ENCODE assay signal across 1 cellular context in genomic region chr15:53843869-53844569, GRCh38.
TF ChIP-seq lines count a peak whose summit lies in the region.

No MANE protein-coding gene starts in this region.

TF ChIP-seq in HepG2, 621 proteins besides CTCF, POLR2A, EP300 and RAD21 (continued from another document and continues in another):
- TF ChIP-seq THAP7 (CRISPR knock-in tag; IDR thresholded peaks at IDR 0.05) (no peak), E2F1 (CRISPR knock-in tag; IDR thresholded peaks at IDR 0.05) (no peak), SKI (IDR thresholded peaks at IDR 0.05; ENCODE audit: partially characterized antibody) (peak; percentile 20), ZNF546 (CRISPR knock-in tag; conservative IDR thresholded peaks at IDR 0.05) (no peak), JUN (CRISPR knock-in tag; IDR thresholded peaks at IDR 0.05) (no peak), KDM5A (IDR thresholded peaks at IDR 0.05; ENCODE audit: borderline replicate concordance, low read length) (no peak), HNF4A (CRISPR knock-in tag; IDR thresholded peaks at IDR 0.05) (peak; percentile 81), ZBED4 (CRISPR knock-in tag; IDR thresholded peaks at IDR 0.05; ENCODE audit: borderline replicate concordance) (no peak), HIVEP1 (CRISPR knock-in tag; IDR thresholded peaks at IDR 0.05) (no peak), RNF219 (CRISPR knock-in tag; IDR thresholded peaks at IDR 0.05) (0 out of 2 replicates have a peak, but pooled peaks have one; percentile 9), GABPA (IDR thresholded peaks at IDR 0.05; ENCODE audit: low read depth, low read length) (no peak), GABPA (CRISPR knock-in tag; IDR thresholded peaks at IDR 0.05; ENCODE audit: low read depth) (no peak; the same call in 1 of the 2 replicates), ZNF207 (IDR thresholded peaks at IDR 0.05; ENCODE audit: borderline replicate concordance) (no peak), SP5 (CRISPR knock-in tag; IDR thresholded peaks at IDR 0.05; ENCODE audit: borderline replicate concordance, low read depth) (peak; percentile 88), ZNF317 (CRISPR knock-in tag; IDR thresholded peaks at IDR 0.05) (no peak), ETS1 (CRISPR knock-in tag; IDR thresholded peaks at IDR 0.05) (no peak), KDM4B (CRISPR knock-in tag; IDR thresholded peaks at IDR 0.05) (no peak), ZNF367 (CRISPR knock-in tag; IDR thresholded peaks at IDR 0.05; ENCODE audit: borderline replicate concordance) (no peak), RORA (CRISPR knock-in tag; IDR thresholded peaks at IDR 0.05) (no peak), KLF13 (CRISPR knock-in tag; IDR thresholded peaks at IDR 0.05) (no peak), SCMH1 (CRISPR knock-in tag; IDR thresholded peaks at IDR 0.05; ENCODE audit: borderline replicate concordance) (no peak), IRF1 (CRISPR knock-in tag; IDR thresholded peaks at IDR 0.05; ENCODE audit: low read depth) (no peak), NR2F1 (CRISPR knock-in tag; IDR thresholded peaks at IDR 0.05) (0 out of 4 replicates have a peak, but pooled peaks of 1 of the 2 experiments have one; percentile 32), ZNF850 (CRISPR knock-in tag; conservative IDR thresholded peaks at IDR 0.05) (no peak), ZNF468 (CRISPR knock-in tag; IDR thresholded peaks at IDR 0.05) (no peak), PBX2 (CRISPR knock-in tag; IDR thresholded peaks at IDR 0.05) (no peak), NR3C1 (CRISPR knock-in tag; IDR thresholded peaks at IDR 0.05) (no peak), DR1 (CRISPR knock-in tag; IDR thresholded peaks at IDR 0.05) (no peak), ATM (IDR thresholded peaks at IDR 0.05; ENCODE audit: borderline replicate concordance) (no peak), PHF8 (CRISPR knock-in tag; IDR thresholded peaks at IDR 0.05) (no peak), ZNF17 (CRISPR knock-in tag; IDR thresholded peaks at IDR 0.05) (no peak), HNRNPL (IDR thresholded peaks at IDR 0.05; ENCODE audit: low read depth, low read length) (no peak), SP4 (CRISPR knock-in tag; IDR thresholded peaks at IDR 0.05) (no peak), REPIN1 (CRISPR knock-in tag; IDR thresholded peaks at IDR 0.05; ENCODE audit: borderline replicate concordance, low read depth) (no peak), ISX (CRISPR knock-in tag; conservative IDR thresholded peaks at IDR 0.05) (no peak), ZNF816 (CRISPR knock-in tag; IDR thresholded peaks at IDR 0.05; ENCODE audit: borderline replicate concordance) (no peak), ZNF83 (CRISPR knock-in tag; IDR thresholded peaks at IDR 0.05; ENCODE audit: borderline replicate concordance) (no peak), CEBPZ (IDR thresholded peaks at IDR 0.05; ENCODE audit: low read length) (no peak), ZSCAN31 (CRISPR knock-in tag; IDR thresholded peaks at IDR 0.05; ENCODE audit: low read depth) (0 out of 2 replicates have a peak, but pooled peaks have one; percentile 47), BCL6 (CRISPR knock-in tag; IDR thresholded peaks at IDR 0.05) (no peak; the same call in none of the 2 replicates), ZMYM4 (CRISPR knock-in tag; IDR thresholded peaks at IDR 0.05) (peak; percentile 90)
- TF ChIP-seq, protein P1, sequence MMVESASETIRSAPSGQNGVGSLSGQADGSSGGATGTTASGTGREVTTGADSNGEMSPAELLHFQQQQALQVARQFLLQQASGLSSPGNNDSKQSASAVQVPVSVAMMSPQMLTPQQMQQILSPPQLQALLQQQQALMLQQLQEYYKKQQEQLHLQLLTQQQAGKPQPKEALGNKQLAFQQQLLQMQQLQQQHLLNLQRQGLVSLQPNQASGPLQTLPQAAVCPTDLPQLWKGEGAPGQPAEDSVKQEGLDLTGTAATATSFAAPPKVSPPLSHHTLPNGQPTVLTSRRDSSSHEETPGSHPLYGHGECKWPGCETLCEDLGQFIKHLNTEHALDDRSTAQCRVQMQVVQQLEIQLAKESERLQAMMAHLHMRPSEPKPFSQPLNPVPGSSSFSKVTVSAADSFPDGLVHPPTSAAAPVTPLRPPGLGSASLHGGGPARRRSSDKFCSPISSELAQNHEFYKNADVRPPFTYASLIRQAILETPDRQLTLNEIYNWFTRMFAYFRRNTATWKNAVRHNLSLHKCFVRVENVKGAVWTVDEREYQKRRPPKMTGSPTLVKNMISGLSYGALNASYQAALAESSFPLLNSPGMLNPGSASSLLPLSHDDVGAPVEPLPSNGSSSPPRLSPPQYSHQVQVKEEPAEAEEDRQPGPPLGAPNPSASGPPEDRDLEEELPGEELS (CRISPR knock-in tag; IDR thresholded peaks at IDR 0.05), result peak; percentile 97
- TF ChIP-seq, protein P2, sequence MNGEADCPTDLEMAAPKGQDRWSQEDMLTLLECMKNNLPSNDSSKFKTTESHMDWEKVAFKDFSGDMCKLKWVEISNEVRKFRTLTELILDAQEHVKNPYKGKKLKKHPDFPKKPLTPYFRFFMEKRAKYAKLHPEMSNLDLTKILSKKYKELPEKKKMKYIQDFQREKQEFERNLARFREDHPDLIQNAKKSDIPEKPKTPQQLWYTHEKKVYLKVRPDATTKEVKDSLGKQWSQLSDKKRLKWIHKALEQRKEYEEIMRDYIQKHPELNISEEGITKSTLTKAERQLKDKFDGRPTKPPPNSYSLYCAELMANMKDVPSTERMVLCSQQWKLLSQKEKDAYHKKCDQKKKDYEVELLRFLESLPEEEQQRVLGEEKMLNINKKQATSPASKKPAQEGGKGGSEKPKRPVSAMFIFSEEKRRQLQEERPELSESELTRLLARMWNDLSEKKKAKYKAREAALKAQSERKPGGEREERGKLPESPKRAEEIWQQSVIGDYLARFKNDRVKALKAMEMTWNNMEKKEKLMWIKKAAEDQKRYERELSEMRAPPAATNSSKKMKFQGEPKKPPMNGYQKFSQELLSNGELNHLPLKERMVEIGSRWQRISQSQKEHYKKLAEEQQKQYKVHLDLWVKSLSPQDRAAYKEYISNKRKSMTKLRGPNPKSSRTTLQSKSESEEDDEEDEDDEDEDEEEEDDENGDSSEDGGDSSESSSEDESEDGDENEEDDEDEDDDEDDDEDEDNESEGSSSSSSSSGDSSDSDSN (CRISPR knock-in tag; IDR thresholded peaks at IDR 0.05), result no peak
- TF ChIP-seq, protein P3, sequence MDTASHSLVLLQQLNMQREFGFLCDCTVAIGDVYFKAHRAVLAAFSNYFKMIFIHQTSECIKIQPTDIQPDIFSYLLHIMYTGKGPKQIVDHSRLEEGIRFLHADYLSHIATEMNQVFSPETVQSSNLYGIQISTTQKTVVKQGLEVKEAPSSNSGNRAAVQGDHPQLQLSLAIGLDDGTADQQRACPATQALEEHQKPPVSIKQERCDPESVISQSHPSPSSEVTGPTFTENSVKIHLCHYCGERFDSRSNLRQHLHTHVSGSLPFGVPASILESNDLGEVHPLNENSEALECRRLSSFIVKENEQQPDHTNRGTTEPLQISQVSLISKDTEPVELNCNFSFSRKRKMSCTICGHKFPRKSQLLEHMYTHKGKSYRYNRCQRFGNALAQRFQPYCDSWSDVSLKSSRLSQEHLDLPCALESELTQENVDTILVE (CRISPR knock-in tag; IDR thresholded peaks at IDR 0.05), result peak; percentile 23; the same call in 1 of the 2 replicates
